In genomic region chr19:32458500-32459123, GRCh38 we compare ENCODE assay signal across 1 cellular context.
TF ChIP-seq lines count a peak whose summit lies in the region.

No MANE protein-coding gene starts in this region.

TF ChIP-seq in HepG2, 621 proteins besides CTCF, POLR2A, EP300 and RAD21 (continued from another document):
- TF ChIP-seq ATF7 (IDR thresholded peaks at IDR 0.05) (no peak), ATF7 (CRISPR knock-in tag; IDR thresholded peaks at IDR 0.05) (no peak), GZF1 (CRISPR knock-in tag; IDR thresholded peaks at IDR 0.05) (no peak), HOXD1 (CRISPR knock-in tag; IDR thresholded peaks at IDR 0.05) (no peak), GLI4 (CRISPR knock-in tag; IDR thresholded peaks at IDR 0.05; ENCODE audit: borderline replicate concordance) (no peak), HNRNPH1 (optimal IDR thresholded peaks at IDR 0.05; ENCODE audit: low read depth, low read length) (no peak), MAFF (IDR thresholded peaks at IDR 0.05; ENCODE audit: low read depth, low read length) (no peak), ZNF274 (CRISPR knock-in tag; IDR thresholded peaks at IDR 0.05) (no peak)
- TF ChIP-seq, protein P1, sequence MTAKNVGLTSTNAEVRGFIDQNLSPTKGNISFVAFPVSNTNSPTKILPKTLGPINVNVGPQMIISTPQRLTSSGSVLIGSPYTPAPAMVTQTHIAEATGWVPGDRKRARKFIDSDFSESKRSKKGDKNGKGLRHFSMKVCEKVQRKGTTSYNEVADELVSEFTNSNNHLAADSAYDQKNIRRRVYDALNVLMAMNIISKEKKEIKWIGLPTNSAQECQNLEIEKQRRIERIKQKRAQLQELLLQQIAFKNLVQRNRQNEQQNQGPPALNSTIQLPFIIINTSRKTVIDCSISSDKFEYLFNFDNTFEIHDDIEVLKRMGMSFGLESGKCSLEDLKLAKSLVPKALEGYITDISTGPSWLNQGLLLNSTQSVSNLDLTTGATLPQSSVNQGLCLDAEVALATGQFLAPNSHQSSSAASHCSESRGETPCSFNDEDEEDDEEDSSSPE (CRISPR knock-in tag; IDR thresholded peaks at IDR 0.05) = no peak
- TF ChIP-seq, protein P2, sequence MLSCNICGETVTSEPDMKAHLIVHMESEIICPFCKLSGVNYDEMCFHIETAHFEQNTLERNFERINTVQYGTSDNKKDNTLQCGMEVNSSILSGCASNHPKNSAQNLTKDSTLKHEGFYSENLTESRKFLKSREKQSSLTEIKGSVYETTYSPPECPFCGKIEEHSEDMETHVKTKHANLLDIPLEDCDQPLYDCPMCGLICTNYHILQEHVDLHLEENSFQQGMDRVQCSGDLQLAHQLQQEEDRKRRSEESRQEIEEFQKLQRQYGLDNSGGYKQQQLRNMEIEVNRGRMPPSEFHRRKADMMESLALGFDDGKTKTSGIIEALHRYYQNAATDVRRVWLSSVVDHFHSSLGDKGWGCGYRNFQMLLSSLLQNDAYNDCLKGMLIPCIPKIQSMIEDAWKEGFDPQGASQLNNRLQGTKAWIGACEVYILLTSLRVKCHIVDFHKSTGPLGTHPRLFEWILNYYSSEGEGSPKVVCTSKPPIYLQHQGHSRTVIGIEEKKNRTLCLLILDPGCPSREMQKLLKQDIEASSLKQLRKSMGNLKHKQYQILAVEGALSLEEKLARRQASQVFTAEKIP (CRISPR knock-in tag; IDR thresholded peaks at IDR 0.05; ENCODE audit: borderline replicate concordance) = no peak
TF ChIP-seq in HepG2: peak in this region for 0.
